8 cellular contexts compared by ENCODE assay signal in the genomic region with DNA sequence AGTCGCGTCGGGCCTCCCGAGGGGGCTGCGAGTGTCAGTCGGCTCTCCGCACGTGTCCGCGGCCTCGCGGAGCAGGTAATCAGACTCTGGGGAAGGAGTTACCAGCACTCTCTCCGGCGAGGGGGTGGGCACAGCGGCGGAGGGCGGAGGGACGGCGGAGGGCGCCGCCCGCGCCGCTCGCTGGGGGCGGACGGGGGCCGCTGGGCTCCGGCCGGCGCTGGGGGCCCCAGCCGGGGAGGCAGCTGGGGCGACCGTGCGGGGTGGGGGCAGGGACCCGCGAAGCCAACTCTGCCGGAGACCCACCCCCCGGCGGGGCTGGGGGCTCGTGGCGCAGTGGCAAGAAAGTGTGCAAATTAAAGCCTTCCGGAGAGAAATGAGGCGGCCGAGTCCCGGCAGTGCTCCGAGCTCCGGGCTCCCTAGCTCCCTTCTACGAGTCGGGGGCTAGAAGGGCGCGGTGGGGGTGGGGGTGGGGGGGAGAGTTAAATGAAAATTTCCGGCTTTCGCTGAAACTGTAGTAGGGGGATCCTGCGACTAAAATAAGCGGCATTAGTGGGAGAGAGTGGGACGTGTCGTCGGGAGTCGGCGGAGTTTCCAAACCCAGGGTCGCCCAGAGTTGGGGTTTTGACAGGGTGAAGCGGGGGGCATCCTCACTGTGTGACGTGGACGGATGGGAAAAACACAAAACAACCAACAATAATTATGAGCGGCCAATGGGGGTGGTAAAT. TPM values are rescaled to one million over a fixed set of nuclear protein-coding genes. Genes with fewer than 3 reads are reported as not detected.
DNase-seq lines count a peak whose midpoint lies in the region; ATAC-seq, FAIRE-seq and TF ChIP-seq lines count a peak whose summit lies in the region.

A gene (minus strand): TSS at position 85 of the 725 bp plus-strand sequence. CDS start 3,250 bp downstream, outside the sequence.

- H3K27ac ChIP-seq in muscle layer of duodenum (ENCODE audit: low read length), result peak within 1 kb of the TSS; percentile 94

- H3K9me3 ChIP-seq in muscle layer of duodenum (ENCODE audit: control insufficient read depth in 1 of 2, low read length in 2 of 2), result no peaks in the 10 kb centered on the region

- peak; percentile 36; the same call in 1 of the 2 replicates for TF ChIP-seq POLR2A in GM12892 (IDR thresholded peaks at IDR 0.05; ENCODE audit: low read depth, low read length)

- FAIRE-seq in GM12892 (lab: Jason Lieb, UNC), result peak; percentile 75

- no peaks in the 10 kb centered on the region for H3K4me1 ChIP-seq in muscle layer of duodenum (ENCODE audit: control insufficient read depth in 1 of 2, insufficient read depth in 2 of 2, low read length in 2 of 2)

- peak; percentile 47 for DNase-seq in GM12892 (ENCODE audit: insufficient read length)
- DNase-seq in NCI-H82 (lab: John Stamatoyannopoulos, UW), result peak; percentile 75
- peak; percentile 45 to 52 (median 51) for DNase-seq in activated CD8-positive, alpha-beta memory T cell treated with anti-CD3 and anti-CD28 coated beads for 48 hours (ENCODE audit: low read depth in 2 of 3, low spot score in 2 of 3)
- DNase-seq in epithelial cell of esophagus (ENCODE audit: low read depth), result peak; percentile 80
- DNase-seq in stimulated activated naive CD4-positive, alpha-beta T cell treated with Interleukin-2 at 50 U/mL for 16 hours (lab: John Stamatoyannopoulos, UW), result peak; percentile 71
- no peak for DNase-seq in SHP77 (lab: John Stamatoyannopoulos, UW)

- peak; percentile 39 for ATAC-seq in HG02642 (IDR thresholded peaks at IDR 0.05; ENCODE audit: poor library complexity, unreplicated experiment)

- H3K36me3 ChIP-seq in muscle layer of duodenum (ENCODE audit: control insufficient read depth in 1 of 2, insufficient read depth in 2 of 2, low read length in 2 of 2), result no peaks in the 10 kb centered on the region

- TF ChIP-seq CTCF in epithelial cell of esophagus (IDR thresholded peaks at IDR 0.05; ENCODE audit: insufficient read depth, low read depth, low read length, missing control alignments), result no peak

- H3K27me3 ChIP-seq in muscle layer of duodenum (ENCODE audit: low read depth, low read length), result no peaks in the 10 kb centered on the region

- H3K4me3 ChIP-seq in epithelial cell of esophagus (ENCODE audit: low read length) (peak within 1 kb of the TSS; percentile 97), muscle layer of duodenum (ENCODE audit: low read depth in 1 of 2, low read length in 2 of 2) (peak within 1 kb of the TSS; percentile 94 to 96)

RNA-seq across cellular contexts. Expression of the gene that starts here (rescaled TPM):
- polyA plus RNA-seq in GM12892 (2012; ENCODE audit: missing spikeins), result 19.7 TPM

Comparison
In these comparisons a context has a peak if more than half of its experiments do, and no peak if none do; other contexts are left out.
1. DNase-seq: peak in GM12892 (single experiment), NCI-H82 (single experiment), activated CD8-positive, alpha-beta memory T cell treated with anti-CD3 and anti-CD28 coated beads for 48 hours (3 of 3), epithelial cell of esophagus (single experiment) and stimulated activated naive CD4-positive, alpha-beta T cell treated with Interleukin-2 at 50 U/mL for 16 hours (single experiment); none in SHP77 (0 of 2).